ENCODE assay signal across 2 cellular contexts in genomic region chrX:41604154-41604553, GRCh38.
TF ChIP-seq lines count a peak whose summit lies in the region.

No MANE protein-coding gene starts in this region.

TF ChIP-seq in GM23338, 12 proteins besides CTCF, POLR2A, EP300 and RAD21:
- TF ChIP-seq ZNF462 (CRISPR knock-in tag; IDR thresholded peaks at IDR 0.05) (no peak), JUNB (IDR thresholded peaks at IDR 0.05; ENCODE audit: unreplicated experiment) (no peak), EZH2 (IDR thresholded peaks at IDR 0.05; ENCODE audit: low read depth, unreplicated experiment) (no peak), REST (IDR thresholded peaks at IDR 0.05; ENCODE audit: unreplicated experiment) (no peak), STAT1 (IDR thresholded peaks at IDR 0.05; ENCODE audit: unreplicated experiment) (no peak), ZNF331 (CRISPR knock-in tag; IDR thresholded peaks at IDR 0.05; ENCODE audit: low read depth) (no peak), ZNF114 (CRISPR knock-in tag; IDR thresholded peaks at IDR 0.05) (no peak), ETS1 (IDR thresholded peaks at IDR 0.05) (no peak), CREB1 (CRISPR knock-in tag; IDR thresholded peaks at IDR 0.05; ENCODE audit: low read depth) (no peak), NANOG (IDR thresholded peaks at IDR 0.05; ENCODE audit: borderline replicate concordance) (no peak), POLR2AphosphoS5 (IDR thresholded peaks at IDR 0.05; ENCODE audit: low read depth) (no peak), EZH2phosphoT487 (IDR thresholded peaks at IDR 0.05; ENCODE audit: unreplicated experiment) (no peak)

TF ChIP-seq in K562, 482 proteins besides CTCF, POLR2A, EP300 and RAD21:
- no peak for TF ChIP-seq ZNF76 (CRISPR knock-in tag; IDR thresholded peaks at IDR 0.05; ENCODE audit: borderline replicate concordance)
- TF ChIP-seq TSHZ1 (CRISPR knock-in tag; IDR thresholded peaks at IDR 0.05): no peak
- no peak for TF ChIP-seq PKNOX1 (IDR thresholded peaks at IDR 0.05)
- peak; percentile 32; the same call in 1 of the 2 replicates for TF ChIP-seq ATF3 (IDR thresholded peaks at IDR 0.05)
- no peak for TF ChIP-seq ATF3 (CRISPR knock-in tag; conservative IDR thresholded peaks at IDR 0.05)
TF ChIP-seq in K562: peak in this region for 1.
